ENCODE assay signal across 8 cellular contexts in genomic region chr11:8328848-8329330, GRCh38.
DNase-seq lines count a peak whose midpoint lies in the region; ATAC-seq and TF ChIP-seq lines count a peak whose summit lies in the region.

No MANE protein-coding gene starts in this region.

- H3K4me3 ChIP-seq in LNCaP clone FGC (ENCODE audit: low read depth, low read length) (no peak overlapping the region), vagina (no peak overlapping the region)

- peaks cover 37 to 55% of the 10 kb centered on the region in 2 experiments for H3K4me1 Mint-ChIP-seq in H9

- no peak overlapping the region for H3K56ac ChIP-seq in H9 (ENCODE audit: insufficient read length, low read depth, low read length)

- DNase-seq in ELF-1 (ENCODE audit: low read depth, low spot score) (peak; percentile 96), H9 (peak; percentile 94), LNCaP clone FGC (ENCODE audit: low read depth) (peak; percentile 27), RWPE1 (ENCODE audit: low spot score) (peak; percentile 90), Right ventricle myocardium inferior (ENCODE audit: missing footprints) (peak; percentile 79), posterior cingulate gyrus (peak; percentile 70 to 97 (median 80)), vagina (ENCODE audit: extremely low spot score in 2 of 2) (no peak)
- peak; percentile 55 for DNase-seq in activated naive CD4-positive, alpha-beta T cell treated with Interleukin-2 at 50 U/mL for 16 hours

- H3K36me3 ChIP-seq in vagina = no peaks in the 10 kb centered on the region

- H2BK120ac ChIP-seq in H9 (ENCODE audit: low read depth, low read length, poor library complexity, severe bottlenecking) = no peak overlapping the region

- H3K4me1 ChIP-seq in H9 (ENCODE audit: insufficient read depth, low read length) (no peaks in the 10 kb centered on the region; the same call in 1 of the 2 replicates), vagina (no peaks in the 10 kb centered on the region)

- no peak overlapping the region; a peak in 1 of 7 replicates for H3K27ac Mint-ChIP-seq in H9

- peak overlapping the region; percentile 26 to 61; a peak in 4 of 5 replicates for H3K4me3 Mint-ChIP-seq in H9

- no peak overlapping the region; the same call in 1 of the 2 replicates for H3K14ac ChIP-seq in H9 (ENCODE audit: insufficient read depth, low read length)

- no peak overlapping the region for H3K4me2 ChIP-seq in H9 (ENCODE audit: insufficient read depth, insufficient read length, low read length)

- no peaks in the 10 kb centered on the region for H3K79me1 ChIP-seq in H9 (ENCODE audit: insufficient read depth, low read depth, low read length, poor library complexity, severe bottlenecking)

- ATAC-seq in Right ventricle myocardium inferior = peak; percentile 58

- no peak overlapping the region for H3T11ph ChIP-seq in H9 (ENCODE audit: low read length)

- H3K23ac ChIP-seq in H9 (ENCODE audit: insufficient read length, low read depth, low read length) = no peak overlapping the region

- no peaks in the 10 kb centered on the region for H4K20me1 ChIP-seq in H9 (ENCODE audit: control insufficient read depth, insufficient read depth, insufficient read length)

- no peaks in the 10 kb centered on the region for H3K27me3 ChIP-seq in H9 (ENCODE audit: insufficient read depth, low read length)
- no peaks in the 10 kb centered on the region for H3K27me3 ChIP-seq in vagina

- H4K91ac ChIP-seq in H9 (ENCODE audit: insufficient read length, low read depth, low read length) = no peak overlapping the region

- POLR2A ChIA-PET in RWPE1 (lab: Yijun Ruan, JAX; ENCODE audit: low non-redundant PET) = no interaction called here

- intact Hi-C loops in Right ventricle myocardium inferior (cut with DNase I) = no loop called here
- intact Hi-C loops in posterior cingulate gyrus (cut with DNase I) = loop anchor here (5.0 kb wide), 1 partner anchor 238 kb away; no protein-coding TSS in a partner anchor
- intact Hi-C loops in vagina (cut with DNase I) = no loop called here

- no peak overlapping the region for H3K18ac ChIP-seq in H9 (ENCODE audit: insufficient read length, low read depth, low read length)

- peaks cover 2% of the 10 kb centered on the region; the same call in 1 of the 2 replicates for H3K27me3 Mint-ChIP-seq in H9 (ENCODE audit: low read depth)

- H3K23me2 ChIP-seq in H9 (ENCODE audit: insufficient read length, low read depth, low read length, poor library complexity, severe bottlenecking) = no peaks in the 10 kb centered on the region

- no peak overlapping the region for H3K4ac ChIP-seq in H9 (ENCODE audit: low read depth, low read length)

- no peak overlapping the region for H3K9ac ChIP-seq in H9 (ENCODE audit: extremely low read depth, insufficient read length, low read length)

- H2AFZ ChIP-seq in H9 (ENCODE audit: low read length) = no peak overlapping the region

- TF ChIP-seq CTCF in H9 (conservative IDR thresholded peaks at IDR 0.05) (peak; percentile 92), LNCaP clone FGC (IDR thresholded peaks at IDR 0.05; ENCODE audit: control insufficient read depth, extremely low read depth, insufficient read depth) (peak; percentile 82), RWPE1 (conservative IDR thresholded peaks at IDR 0.05; ENCODE audit: low read depth) (peak; percentile 61), vagina (IDR thresholded peaks at IDR 0.05) (peak in 2 of 3 experiments; percentile 2 to 45)

- no peak overlapping the region for H2BK20ac ChIP-seq in H9 (ENCODE audit: low read depth, low read length, poor library complexity, severe bottlenecking)

- TF ChIP-seq POLR2A in vagina (IDR thresholded peaks at IDR 0.05) = no peak

- no peaks in the 10 kb centered on the region for H3K79me2 ChIP-seq in H9 (ENCODE audit: insufficient read depth, low read length)

- no peak overlapping the region for H2BK5ac ChIP-seq in H9 (ENCODE audit: insufficient read length, low read length)

- no peaks in the 10 kb centered on the region for H3K9me3 Mint-ChIP-seq in H9

- H3K9me3 ChIP-seq in H9 (ENCODE audit: control insufficient read depth, low read depth, low read length) (no peaks in the 10 kb centered on the region), vagina (no peaks in the 10 kb centered on the region)

- no peaks in the 10 kb centered on the region for H3K36me3 Mint-ChIP-seq in H9 (ENCODE audit: insufficient read depth in 1 of 3, low read depth in 3 of 3)

- no peak overlapping the region for H3K27ac ChIP-seq in H9 (ENCODE audit: insufficient read length, low read depth, low read length)
- H3K27ac ChIP-seq in RWPE1 = no peak overlapping the region
- H3K27ac ChIP-seq in vagina = no peak overlapping the region

- H4K8ac ChIP-seq in H9 (replicated peaks; ENCODE audit: insufficient read length, low read depth, low read length) = no peak overlapping the region

- H2BK15ac ChIP-seq in H9 (ENCODE audit: low read depth, low read length) = no peak overlapping the region

- CTCF ChIA-PET in RWPE1 (lab: Yijun Ruan, JAX) = interaction anchor here (0.5 to 0.9 kb wide), 8 partner anchors 9 to 875 kb away, joined by 3 to 10 read pairs (median 3); no protein-coding TSS in a partner anchor

- WGBS in H9 (ENCODE audit: extremely low coverage, insufficient read length, low lambda C conversion rate) = no CpG with 5 or more reads among the region's 11 CpGs

- H2BK12ac ChIP-seq in H9 (ENCODE audit: insufficient read length, low read depth, low read length) = no peak overlapping the region

- no peak overlapping the region for H4K5ac ChIP-seq in H9 (ENCODE audit: insufficient read length, low read depth, low read length)

- H2AK5ac ChIP-seq in H9 (ENCODE audit: insufficient read length, low read length) = no peak overlapping the region

Comparison
In these comparisons a context has a peak if more than half of its experiments do, and no peak if none do; other contexts are left out.
1. DNase-seq: peak in ELF-1 (single experiment), H9 (single experiment), LNCaP clone FGC (single experiment), RWPE1 (single experiment), activated naive CD4-positive, alpha-beta T cell treated with Interleukin-2 at 50 U/mL for 16 hours (single experiment), Right ventricle myocardium inferior (single experiment) and posterior cingulate gyrus (10 of 10); none in vagina (0 of 2).
2. CTCF ChIP-seq: peak in every context shown above with its lines; median percentile 92 in H9; 82 in LNCaP clone FGC; 61 in RWPE1; 24 in vagina.